ENCODE assay signal across 8 cellular contexts in the genomic region with DNA sequence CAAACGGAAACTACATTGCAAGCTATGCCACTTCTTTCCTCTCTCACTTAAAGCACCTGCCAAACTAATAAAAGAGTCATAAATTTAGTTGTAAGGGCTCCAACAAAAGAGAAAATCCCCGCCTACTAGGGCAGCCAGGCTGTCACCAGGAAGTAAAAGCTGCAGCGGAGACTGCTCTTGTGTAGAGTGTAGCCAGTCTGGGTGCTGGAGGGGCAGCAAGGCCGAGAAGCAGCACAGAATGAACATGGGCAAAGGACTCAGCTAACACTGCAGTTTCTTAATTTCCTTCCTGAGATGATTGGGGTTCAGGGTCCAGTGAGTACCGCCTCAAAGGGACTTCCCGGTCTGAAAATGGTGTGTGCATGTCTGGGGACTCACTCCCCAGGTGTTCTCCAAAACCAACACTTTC.
DNase-seq lines count a peak whose midpoint lies in the region; ATAC-seq and TF ChIP-seq lines count a peak whose summit lies in the region.

No MANE protein-coding gene starts in this region.

- WGBS in thyroid gland, 2 donors, result 29 to 33% methylated on average over 6 of the region's 6 CpGs

- no peaks in the 10 kb centered on the region for H3K36me3 ChIP-seq in thyroid gland

- no peaks in the 10 kb centered on the region for H3K27me3 ChIP-seq in thyroid gland

- peak in 1 of 2 donors; percentile 64 for TF ChIP-seq POLR2A in thyroid gland (IDR thresholded peaks at IDR 0.05)

- TF ChIP-seq CTCF in thyroid gland (IDR thresholded peaks at IDR 0.05), result no peak

- intact Hi-C loops in thyroid gland (cut with DNase I), result no loop called here
- intact Hi-C loops in posterior cingulate gyrus (cut with DNase I), result no loop called here

- H3K9me3 ChIP-seq in thyroid gland, result no peaks in the 10 kb centered on the region

- ATAC-seq in GM19467 (IDR thresholded peaks at IDR 0.05; ENCODE audit: unreplicated experiment), result peak; percentile 91
- ATAC-seq in HG03442 (IDR thresholded peaks at IDR 0.05; ENCODE audit: unreplicated experiment), result peak; percentile 75
- ATAC-seq in esophagus mucosa, result peak; percentile 58

- H3K4me3 ChIP-seq in thyroid gland (replicated peaks in 1 of 3), result no peak overlapping the region

- H3K27ac ChIP-seq in thyroid gland, result peak overlapping the region; percentile 51 to 66 (median 62)

- peak; percentile 11 to 50 for DNase-seq in NCI-H524 (lab: John Stamatoyannopoulos, UW)
- no peak for DNase-seq in NCI-H524 treated with DMSO at 0.1 percent for 48 hours (lab: John Stamatoyannopoulos, UW)
- peak; percentile 93 for DNase-seq in NCI-H69 (lab: John Stamatoyannopoulos, UW)
- DNase-seq in thyroid gland, result peak; percentile 52 to 54
- DNase-seq in posterior cingulate gyrus, result no peak

- H3K4me1 ChIP-seq in thyroid gland, result peaks cover 18 to 26% of the 10 kb centered on the region in 2 donors

Comparison
In these comparisons a context has a peak if more than half of its experiments do, and no peak if none do; other contexts are left out.
1. DNase-seq: peak in NCI-H524 (2 of 2), NCI-H69 (single experiment) and thyroid gland (2 of 2); none in NCI-H524 treated with DMSO at 0.1 percent for 48 hours (single experiment) and posterior cingulate gyrus (0 of 10).
2. Peak in every context shown above with its lines, with median percentiles within 50 percentile points of each other: ATAC-seq.